ENCODE assay signal across 8 cellular contexts in genomic region chr4:82044141-82044993, GRCh38.
DNase-seq lines count a peak whose midpoint lies in the region; ATAC-seq lines count a peak whose summit lies in the region.

No MANE protein-coding gene starts in this region.

- H3K4ac ChIP-seq in trophoblast cell (ENCODE audit: low read depth, low read length), result no peak overlapping the region

- no peaks in the 10 kb centered on the region for H3K27me3 ChIP-seq in trophoblast cell (ENCODE audit: insufficient read depth, low read length)

- H3K36me3 Mint-ChIP-seq in activated naive CD8-positive, alpha-beta T cell treated with anti-CD3 and anti-CD28 coated beads for 36 hours, result no peaks in the 10 kb centered on the region

- H2AK5ac ChIP-seq in trophoblast cell (ENCODE audit: low read length), result no peak overlapping the region

- peak overlapping the region; percentile 17 for H2BK12ac ChIP-seq in trophoblast cell (ENCODE audit: low read length)

- H2AFZ ChIP-seq in trophoblast cell (ENCODE audit: insufficient read depth, low read length, poor library complexity), result peak overlapping the region; percentile 80

- H3K4me1 ChIP-seq in trophoblast cell (ENCODE audit: control insufficient read depth in 1 of 2, insufficient read depth in 2 of 2, low read length in 2 of 2), result peaks cover 0 to 17% of the 10 kb centered on the region in 2 experiments

- no peak overlapping the region for H4K12ac ChIP-seq in trophoblast cell (ENCODE audit: low read depth, low read length)

- no peaks in the 10 kb centered on the region for H3K9me3 Mint-ChIP-seq in activated naive CD8-positive, alpha-beta T cell treated with anti-CD3 and anti-CD28 coated beads for 36 hours

- no peak overlapping the region for H3K23ac ChIP-seq in trophoblast cell (ENCODE audit: low read length)

- no peaks in the 10 kb centered on the region for H3K36me3 ChIP-seq in trophoblast cell (ENCODE audit: control insufficient read depth in 1 of 2, insufficient read depth in 2 of 2, low read length in 2 of 2)

- no peak overlapping the region for H4K8ac ChIP-seq in trophoblast cell (ENCODE audit: low read depth, low read length)

- no peak overlapping the region for H3K27ac Mint-ChIP-seq in activated naive CD8-positive, alpha-beta T cell treated with anti-CD3 and anti-CD28 coated beads for 36 hours

- peaks cover 16% of the 10 kb centered on the region for H3K4me1 Mint-ChIP-seq in activated naive CD8-positive, alpha-beta T cell treated with anti-CD3 and anti-CD28 coated beads for 36 hours

- no peaks in the 10 kb centered on the region for H3K79me2 ChIP-seq in trophoblast cell (ENCODE audit: control insufficient read depth, insufficient read depth, low read length, poor library complexity)

- no peak overlapping the region for H3K9ac ChIP-seq in trophoblast cell (ENCODE audit: low read length)

- no CpG with 5 or more reads among the region's 75 CpGs for WGBS in trophoblast cell (ENCODE audit: extremely low coverage, insufficient coverage, insufficient read length)

- DNase-seq in NCI-H524 (lab: John Stamatoyannopoulos, UW) (peak; percentile 27 to 58), NCI-H524 treated with DMSO at 0.1 percent for 48 hours (lab: John Stamatoyannopoulos, UW) (no peak), NCI-H2029 (lab: John Stamatoyannopoulos, UW) (peak; percentile 67), left cardiac atrium (peak; percentile 76), trophoblast cell (peak; percentile 51 to 54)
- DNase-seq in activated naive CD8-positive, alpha-beta T cell treated with anti-CD3 and anti-CD28 coated beads for 36 hours, result peak; percentile 38

- H2BK120ac ChIP-seq in trophoblast cell (ENCODE audit: insufficient read depth, low read length, poor library complexity), result no peak overlapping the region

- H3K4me3 Mint-ChIP-seq in activated naive CD8-positive, alpha-beta T cell treated with anti-CD3 and anti-CD28 coated beads for 36 hours, result peak overlapping the region; percentile 49

- H4K91ac ChIP-seq in trophoblast cell (ENCODE audit: low read depth, low read length), result no peak overlapping the region

- peaks cover 2% of the 10 kb centered on the region for H3K79me1 ChIP-seq in trophoblast cell (ENCODE audit: low read length)

- peaks cover 61% of the 10 kb centered on the region for H3K27me3 Mint-ChIP-seq in activated naive CD8-positive, alpha-beta T cell treated with anti-CD3 and anti-CD28 coated beads for 36 hours

- H3K4me3 ChIP-seq in trophoblast cell (ENCODE audit: low read depth, low read length), result peak overlapping the region; percentile 68

- no peak overlapping the region for H2BK5ac ChIP-seq in trophoblast cell (ENCODE audit: low read depth, low read length, poor library complexity)

- H3K27ac ChIP-seq in trophoblast cell (ENCODE audit: low read depth, low read length), result no peak overlapping the region

- no peak overlapping the region for H3K14ac ChIP-seq in trophoblast cell (ENCODE audit: low read length)

- H3K9me3 ChIP-seq in trophoblast cell (ENCODE audit: insufficient read depth, low read depth, low read length), result no peaks in the 10 kb centered on the region

- no peak overlapping the region for H3K18ac ChIP-seq in trophoblast cell (ENCODE audit: low read length)

- peak overlapping the region; percentile 82 for H3K4me2 ChIP-seq in trophoblast cell (ENCODE audit: low read length)

- intact Hi-C loops in left cardiac atrium (cut with DNase I), result no loop called here

- ATAC-seq in left cardiac atrium, result peak; percentile 94 to 97
- no peak for ATAC-seq in HG03139 (IDR thresholded peaks at IDR 0.05; ENCODE audit: unreplicated experiment)
- ATAC-seq in HG02678 (IDR thresholded peaks at IDR 0.05; ENCODE audit: unreplicated experiment), result no peak

Comparison
In these comparisons a context has a peak if more than half of its experiments do, and no peak if none do; other contexts are left out.
1. ATAC-seq: peak in left cardiac atrium (2 of 2); none in HG03139 (single experiment) and HG02678 (single experiment).